ENCODE assay signal across 1 cellular context in genomic region chr6:157217894-157218370, GRCh38.
TF ChIP-seq lines count a peak whose summit lies in the region.

No MANE protein-coding gene starts in this region.

TF ChIP-seq in H1, 55 proteins besides CTCF, POLR2A, EP300 and RAD21:
- TF ChIP-seq BACH1 (IDR thresholded peaks at IDR 0.05; ENCODE audit: low read length) = no peak
- TF ChIP-seq CBX8 (IDR thresholded peaks at IDR 0.05; ENCODE audit: borderline replicate concordance, low read depth, low read length) = no peak
- TF ChIP-seq SRF (IDR thresholded peaks at IDR 0.05; ENCODE audit: low read depth, low read length) = no peak
- TF ChIP-seq TEAD4 (IDR thresholded peaks at IDR 0.05; ENCODE audit: low read depth, low read length) = no peak
- no peak for TF ChIP-seq ASH2L (IDR thresholded peaks at IDR 0.05; ENCODE audit: low read length)
- TF ChIP-seq ZNF274 (IDR thresholded peaks at IDR 0.05; ENCODE audit: borderline replicate concordance, extremely low read depth, low read length) = no peak
- no peak for TF ChIP-seq BRCA1 (IDR thresholded peaks at IDR 0.05; ENCODE audit: low read depth, low read length)
- TF ChIP-seq SUZ12 (IDR thresholded peaks at IDR 0.05; ENCODE audit: low read length) = no peak
- no peak for TF ChIP-seq JUN (IDR thresholded peaks at IDR 0.05; ENCODE audit: low read depth, low read length)
- TF ChIP-seq RXRA (IDR thresholded peaks at IDR 0.05; ENCODE audit: insufficient read depth, low read depth, low read length) = no peak
- no peak for TF ChIP-seq RBBP5 (IDR thresholded peaks at IDR 0.05; ENCODE audit: borderline replicate concordance, low read depth, low read length)
TF ChIP-seq in H1: peak in this region for 0.
